In the genomic region with DNA sequence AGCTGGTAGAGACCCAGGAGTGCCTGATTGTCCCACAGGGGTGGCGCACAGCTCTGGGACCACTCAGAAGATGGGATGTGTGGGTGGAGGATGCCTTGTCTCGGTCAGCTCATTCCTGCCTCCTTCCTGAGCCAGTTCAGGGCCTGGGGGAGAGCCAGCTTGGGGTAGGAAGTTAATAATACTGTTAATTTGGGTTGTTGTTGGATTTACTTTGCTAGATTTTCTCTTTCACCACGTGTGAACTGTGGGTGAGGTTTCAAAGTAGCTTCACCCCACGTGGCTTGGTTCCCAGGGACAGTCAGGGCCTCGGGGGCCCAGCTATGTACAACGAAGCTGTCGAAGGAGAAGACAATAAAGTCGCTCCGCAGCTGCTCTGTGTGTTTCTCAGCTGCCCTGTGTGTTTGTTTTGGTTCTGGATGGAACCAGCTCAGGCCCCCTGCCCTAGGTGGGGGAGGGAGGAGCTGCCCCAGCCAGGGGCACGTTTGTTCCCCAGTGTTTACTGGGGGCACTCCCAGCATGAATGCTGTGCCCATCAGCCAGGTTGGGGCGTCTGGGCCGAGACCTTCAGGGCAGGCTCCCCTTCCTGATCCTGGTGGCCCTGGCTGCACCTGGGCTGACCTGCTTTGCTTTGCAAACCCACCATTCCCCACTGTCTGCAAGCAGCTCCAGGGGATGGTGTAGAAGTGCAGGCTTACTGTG, we compare ENCODE assay signal across 10 cellular contexts. TPM values are rescaled to one million over a fixed set of nuclear protein-coding genes. Genes with fewer than 3 reads are reported as not detected.
A peak's percentile ranks its signal among the peaks of the same experiment; 100 is the strongest.
DNase-seq lines count a peak whose midpoint lies in the region; ATAC-seq, FAIRE-seq and TF ChIP-seq lines count a peak whose summit lies in the region.
"Had no signal": no experiment of that assay in that cellular context is flagged by ENCODE, and none has a peak within 500 bp of the region (broad histone marks: within the 10 kb centered on the region; RNA-seq: fewer than 3 reads in every experiment).

No MANE protein-coding gene starts in this region.

- DNase-seq in CD8-positive, alpha-beta memory T cell: peak in 1 of 5 donors; percentile 38
- no peak for DNase-seq in HL-60 (ENCODE audit: low read depth in 1 of 2, low spot score in 1 of 2)
- DNase-seq in astrocyte (ENCODE audit: low read depth): no peak
- DNase-seq in neural crest cell (ENCODE audit: low read depth, low spot score): no peak
- no peak for DNase-seq in HEK293T (ENCODE audit: extremely low spot score)
- DNase-seq: cortex of kidney, NCI-H2081 had no signal

- peaks cover 12 to 38% (median 13%) of the 10 kb centered on the region in 3 donors for H3K4me1 Mint-ChIP-seq in CD8-positive, alpha-beta memory T cell
- H3K4me1 Mint-ChIP-seq in astrocyte (ENCODE audit: low read depth, unreplicated experiment) (peaks cover 6% of the 10 kb centered on the region), neural crest cell (no peaks in the 10 kb centered on the region)

- H3K27ac Mint-ChIP-seq in CD8-positive, alpha-beta memory T cell: peak overlapping the region; percentile 4 to 86 (median 66)
- H3K27ac Mint-ChIP-seq in astrocyte (ENCODE audit: unreplicated experiment) (no peak overlapping the region), neural crest cell (ENCODE audit: unreplicated experiment) (peak overlapping the region; percentile 67)

- H3K36me3 Mint-ChIP-seq in CD8-positive, alpha-beta memory T cell: peaks cover 0 to 53% (median 6%) of the 10 kb centered on the region in 3 donors
- peaks cover 10% of the 10 kb centered on the region for H3K36me3 Mint-ChIP-seq in astrocyte (ENCODE audit: low read depth, unreplicated experiment)
- H3K36me3 Mint-ChIP-seq in neural crest cell (ENCODE audit: low read depth): peaks cover 6% of the 10 kb centered on the region

- no peaks in the 10 kb centered on the region for H3K27me3 ChIP-seq in CD8-positive, alpha-beta memory T cell (ENCODE audit: insufficient read depth, low read length, poor library complexity, severe bottlenecking)
- H3K27me3 ChIP-seq in HL-60 (ENCODE audit: insufficient read depth, poor library complexity, severe bottlenecking): no peaks in the 10 kb centered on the region
- no peaks in the 10 kb centered on the region for H3K27me3 ChIP-seq in astrocyte (ENCODE audit: insufficient read depth, low read length)

- peaks cover 0 to 4% of the 10 kb centered on the region in 2 donors for H3K27me3 Mint-ChIP-seq in CD8-positive, alpha-beta memory T cell
- H3K27me3 Mint-ChIP-seq in astrocyte (ENCODE audit: low read depth, unreplicated experiment) (no peaks in the 10 kb centered on the region), neural crest cell (ENCODE audit: low read depth) (peaks cover 3% of the 10 kb centered on the region)

- POLR2A ChIA-PET in CD8-positive, alpha-beta memory T cell (lab: Charles Lee): interaction anchor here (1.5 kb wide), 1 partner anchor 39 kb away, joined by 4 read pairs; a partner anchor contains a TSS
- POLR2A ChIA-PET in HEK293T (lab: Yijun Ruan, JAX): interaction anchor here (0.6 to 2.9 kb wide), 5 partner anchors 11 to 262 kb away, joined by 3 to 12 read pairs (median 4); a partner anchor contains a TSS

- peaks cover 19% of the 10 kb centered on the region for H4K20me1 ChIP-seq in astrocyte (ENCODE audit: insufficient read depth, low read length)

- TF ChIP-seq CTCF in HL-60 (IDR thresholded peaks at IDR 0.05; ENCODE audit: insufficient read depth, low read length): no peak
- TF ChIP-seq CTCF in astrocyte (IDR thresholded peaks at IDR 0.05; ENCODE audit: insufficient read depth, low read depth, low read length): no peak
- TF ChIP-seq CTCF in neural crest cell (conservative IDR thresholded peaks at IDR 0.05): no peak

- H3K27ac ChIP-seq in CD8-positive, alpha-beta memory T cell (ENCODE audit: low read depth, low read length): no peak overlapping the region
- H3K27ac ChIP-seq in HL-60 (replicated peaks) (no peak overlapping the region), astrocyte (ENCODE audit: low read depth, low read length) (no peak overlapping the region)

- H2AFZ ChIP-seq in astrocyte (ENCODE audit: low read depth, low read length): no peak overlapping the region

- H3K79me2 ChIP-seq in astrocyte (ENCODE audit: insufficient read depth, low read length): peaks cover 16% of the 10 kb centered on the region

- peak overlapping the region; percentile 71 to 86 (median 81) for H3K4me3 Mint-ChIP-seq in CD8-positive, alpha-beta memory T cell
- H3K4me3 Mint-ChIP-seq in astrocyte (ENCODE audit: unreplicated experiment): peak overlapping the region; percentile 91
- peak overlapping the region; percentile 88 for H3K4me3 Mint-ChIP-seq in neural crest cell

- no peak overlapping the region for H3K4me3 ChIP-seq in CD8-positive, alpha-beta memory T cell (ENCODE audit: low read length)
- H3K4me3 ChIP-seq in HL-60 (replicated peaks; ENCODE audit: insufficient read depth, low read length) (peak overlapping the region; percentile 99), astrocyte (ENCODE audit: insufficient read depth, low read depth, low read length) (no peak overlapping the region)

- ATAC-seq in HG03280 (IDR thresholded peaks at IDR 0.05; ENCODE audit: unreplicated experiment): no peak
- ATAC-seq in GM21515 (IDR thresholded peaks at IDR 0.05; ENCODE audit: unreplicated experiment): no peak

- H3K4me2 ChIP-seq in astrocyte (ENCODE audit: low read length): peak overlapping the region; percentile 89

- no peaks in the 10 kb centered on the region for H3K9me3 ChIP-seq in CD8-positive, alpha-beta memory T cell (ENCODE audit: low read length)
- no peaks in the 10 kb centered on the region for H3K9me3 ChIP-seq in astrocyte (ENCODE audit: insufficient read depth, low read depth, low read length)

- no peak for FAIRE-seq in astrocyte (lab: Jason Lieb, UNC)

- no peaks in the 10 kb centered on the region for H3K9me3 Mint-ChIP-seq in CD8-positive, alpha-beta memory T cell
- H3K9me3 Mint-ChIP-seq in astrocyte (ENCODE audit: unreplicated experiment) (no peaks in the 10 kb centered on the region), neural crest cell (no peaks in the 10 kb centered on the region)

- peaks cover 25% of the 10 kb centered on the region for H3K36me3 ChIP-seq in CD8-positive, alpha-beta memory T cell (ENCODE audit: insufficient read depth, low read length)
- peaks cover 21% of the 10 kb centered on the region for H3K36me3 ChIP-seq in astrocyte (ENCODE audit: insufficient read depth, low read length)

- H3K4me1 ChIP-seq in CD8-positive, alpha-beta memory T cell (ENCODE audit: insufficient read depth, low read length): peaks cover 29% of the 10 kb centered on the region
- peaks cover 10% of the 10 kb centered on the region for H3K4me1 ChIP-seq in astrocyte (ENCODE audit: insufficient read depth, low read length)

- CTCF ChIA-PET in CD8-positive, alpha-beta memory T cell (lab: Charles Lee): interaction anchor here (1.3 to 3.2 kb wide), 4 partner anchors 11 to 71 kb away, joined by 4 to 9 read pairs (median 5); a partner anchor contains a TSS
- CTCF ChIA-PET in HEK293T (lab: Yijun Ruan, JAX): interaction anchor here (1.0 to 1.2 kb wide), 2 partner anchors 13 to 260 kb away, joined by 3 read pairs; no protein-coding TSS in a partner anchor

- H3K9ac ChIP-seq in astrocyte (ENCODE audit: low read length): no peak overlapping the region

TF ChIP-seq in HEK293T, 16 proteins besides CTCF, POLR2A, EP300 and RAD21:
- TF ChIP-seq BHLHE40 (IDR thresholded peaks at IDR 0.05; ENCODE audit: borderline replicate concordance) (no peak), CTBP1 (IDR thresholded peaks at IDR 0.05; ENCODE audit: borderline replicate concordance) (no peak), LEF1 (IDR thresholded peaks at IDR 0.05; ENCODE audit: borderline replicate concordance) (no peak), FOXA1 (IDR thresholded peaks at IDR 0.05) (no peak), FOXM1 (IDR thresholded peaks at IDR 0.05; ENCODE audit: borderline replicate concordance) (no peak), ELF4 (IDR thresholded peaks at IDR 0.05) (no peak), ZNF384 (IDR thresholded peaks at IDR 0.05) (no peak), NFRKB (IDR thresholded peaks at IDR 0.05) (no peak), L3MBTL2 (conservative IDR thresholded peaks at IDR 0.05) (no peak), SP1 (IDR thresholded peaks at IDR 0.05) (no peak)
- TF ChIP-seq, protein P1, sequence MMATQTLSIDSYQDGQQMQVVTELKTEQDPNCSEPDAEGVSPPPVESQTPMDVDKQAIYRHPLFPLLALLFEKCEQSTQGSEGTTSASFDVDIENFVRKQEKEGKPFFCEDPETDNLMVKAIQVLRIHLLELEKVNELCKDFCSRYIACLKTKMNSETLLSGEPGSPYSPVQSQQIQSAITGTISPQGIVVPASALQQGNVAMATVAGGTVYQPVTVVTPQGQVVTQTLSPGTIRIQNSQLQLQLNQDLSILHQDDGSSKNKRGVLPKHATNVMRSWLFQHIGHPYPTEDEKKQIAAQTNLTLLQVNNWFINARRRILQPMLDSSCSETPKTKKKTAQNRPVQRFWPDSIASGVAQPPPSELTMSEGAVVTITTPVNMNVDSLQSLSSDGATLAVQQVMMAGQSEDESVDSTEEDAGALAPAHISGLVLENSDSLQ (IDR thresholded peaks at IDR 0.05): no peak

RNA-seq across cellular contexts. Expression of a gene that starts 2.3 kb away (rescaled TPM):
- 10 to 100 TPM; 40.6 to 47.7 TPM for total RNA-seq in CD8-positive, alpha-beta memory T cell
- polyA plus RNA-seq in CD8-positive, alpha-beta memory T cell: 89.2 TPM
- total RNA-seq in astrocyte: 42.2 and 43.6 TPM in 2 replicates
- 36.8 and 37.8 TPM in 2 replicates for total RNA-seq in neural crest cell

RNA-seq across cellular contexts. Expression of a gene that starts 38.4 kb away (rescaled TPM):
- total RNA-seq in CD8-positive, alpha-beta memory T cell: 10 to 100 TPM; 16.9 to 18.5 TPM
- polyA plus RNA-seq in CD8-positive, alpha-beta memory T cell: 4.3 TPM
- 23.7 and 27.2 TPM in 2 replicates for total RNA-seq in astrocyte
- total RNA-seq in neural crest cell: 32.0 and 35.5 TPM in 2 replicates

RNA-seq across cellular contexts. Expression of a gene that starts 38.7 kb away (rescaled TPM):
- total RNA-seq in CD8-positive, alpha-beta memory T cell: under 1 TPM; 0.15 to 0.31 TPM
- polyA plus RNA-seq in CD8-positive, alpha-beta memory T cell: 0.35 TPM
- 2.7 and 2.9 TPM in 2 replicates for total RNA-seq in astrocyte
- 0.68 and 0.96 TPM in 2 replicates for total RNA-seq in neural crest cell
- total RNA-seq: G401 had no signal
